8 cellular contexts compared by ENCODE assay signal in genomic region chr2:10408649-10409579, GRCh38. TPM values are rescaled to one million over a fixed set of nuclear protein-coding genes. Genes with fewer than 3 reads are reported as not detected.
DNase-seq lines count a peak whose midpoint lies in the region; ATAC-seq lines count a peak whose summit lies in the region.

No MANE protein-coding gene starts in this region.

- H4K8ac ChIP-seq in mesenchymal stem cell (ENCODE audit: low read length), result no peak overlapping the region

- H2BK12ac ChIP-seq in mesenchymal stem cell (ENCODE audit: low read length in 2 of 2), result no peak overlapping the region

- no peaks in the 10 kb centered on the region for H3K27me3 Mint-ChIP-seq in CD4-positive, CD25-positive, alpha-beta regulatory T cell
- H3K27me3 Mint-ChIP-seq in activated CD4-positive, alpha-beta memory T cell treated with anti-CD3 and anti-CD28 coated beads for 36 hours, result no peaks in the 10 kb centered on the region

- no peak overlapping the region for H2BK5ac ChIP-seq in mesenchymal stem cell (ENCODE audit: low read depth, low read length, poor library complexity, severe bottlenecking)

- peaks cover 5% of the 10 kb centered on the region for H3K36me3 Mint-ChIP-seq in CD4-positive, CD25-positive, alpha-beta regulatory T cell
- H3K36me3 Mint-ChIP-seq in activated CD4-positive, alpha-beta memory T cell treated with anti-CD3 and anti-CD28 coated beads for 36 hours, result peaks cover 7% of the 10 kb centered on the region

- no peaks in the 10 kb centered on the region for H3K9me3 ChIP-seq in CD4-positive, CD25-positive, alpha-beta regulatory T cell (ENCODE audit: control insufficient read depth in 2 of 2, low read length in 2 of 2)
- H3K9me3 ChIP-seq in mesenchymal stem cell (ENCODE audit: control insufficient read depth, low read length), result peaks cover 8% of the 10 kb centered on the region

- H4K91ac ChIP-seq in mesenchymal stem cell (ENCODE audit: low read length), result no peak overlapping the region

- intact Hi-C loops in activated CD4-positive, alpha-beta memory T cell treated with anti-CD3 and anti-CD28 coated beads for 36 hours (cut with micrococcal nuclease), result loop anchor here (1.0 kb wide), 8 partner anchors 27 to 337 kb away; partner anchors contain the start of gene ODC1

- no peak overlapping the region for H3K23ac ChIP-seq in mesenchymal stem cell (ENCODE audit: low read length in 2 of 2)

- POLR2A ChIA-PET in activated CD4-positive, alpha-beta memory T cell treated with anti-CD3 and anti-CD28 coated beads for 36 hours (lab: Charles Lee), result interaction anchor here (0.6 to 3.7 kb wide), 13 partner anchors 26 to 285 kb away, joined by 3 to 34 read pairs (median 5); partner anchors contain the start of gene HPCAL1

- H2AK5ac ChIP-seq in mesenchymal stem cell (ENCODE audit: low read length, severe bottlenecking), result peak overlapping the region; percentile 61

- no peaks in the 10 kb centered on the region for H3K27me3 ChIP-seq in CD4-positive, CD25-positive, alpha-beta regulatory T cell (ENCODE audit: control insufficient read depth, insufficient read depth, low read length)
- H3K27me3 ChIP-seq in mesenchymal stem cell (ENCODE audit: control insufficient read depth in 1 of 2, insufficient read depth in 1 of 2, low read length in 2 of 2), result peaks cover 0 to 6% of the 10 kb centered on the region in 2 experiments

- no peak overlapping the region for H3K14ac ChIP-seq in mesenchymal stem cell (ENCODE audit: low read length in 2 of 2)

- peak; percentile 83 to 85 for ATAC-seq in CD4-positive, CD25-positive, alpha-beta regulatory T cell (ENCODE audit: low read depth in 2 of 2)
- ATAC-seq in GM19397 (IDR thresholded peaks at IDR 0.05; ENCODE audit: unreplicated experiment), result peak; percentile 43
- peak; percentile 49 for ATAC-seq in HG03521 (IDR thresholded peaks at IDR 0.05; ENCODE audit: unreplicated experiment)

- H3K27ac ChIP-seq in CD4-positive, CD25-positive, alpha-beta regulatory T cell (ENCODE audit: insufficient read depth, low read length, poor library complexity, severe bottlenecking), result peak overlapping the region; percentile 60
- H3K27ac ChIP-seq in mesenchymal stem cell (ENCODE audit: low read length, poor library complexity, severe bottlenecking), result peak overlapping the region; percentile 21

- DNase-seq in CD4-positive, CD25-positive, alpha-beta regulatory T cell, result peak; percentile 76 to 84 (median 81)
- DNase-seq in NCI-H748 treated with DMSO at 0.1 percent for 48 hours (lab: John Stamatoyannopoulos, UW) (peak; percentile 92), ecto neural progenitor cell (ENCODE audit: low spot score) (peak; percentile 92), mesenchymal stem cell (peak; percentile 72)
- DNase-seq in activated CD4-positive, alpha-beta memory T cell treated with anti-CD3 and anti-CD28 coated beads for 36 hours, result peak; percentile 90
- DNase-seq in stimulated activated CD8-positive, alpha-beta memory T cell treated with anti-CD3 and anti-CD28 coated beads, Interleukin-15, amount 100 ng/mL, for 4 hours (ENCODE audit: low read depth in 2 of 2), result peak; percentile 54 to 68

- peaks cover 30% of the 10 kb centered on the region for H3K4me1 ChIP-seq in CD4-positive, CD25-positive, alpha-beta regulatory T cell (ENCODE audit: control insufficient read depth, insufficient read depth, low read length, poor library complexity, severe bottlenecking)
- H3K4me1 ChIP-seq in mesenchymal stem cell (ENCODE audit: control insufficient read depth, insufficient read depth, low read depth, low read length), result peaks cover 62% of the 10 kb centered on the region

- CTCF ChIA-PET in activated CD4-positive, alpha-beta memory T cell treated with anti-CD3 and anti-CD28 coated beads for 36 hours (lab: Charles Lee), result interaction anchor here (0.6 to 5.9 kb wide), 73 partner anchors 10 to 425 kb away, joined by 3 to 136 read pairs (median 5); partner anchors contain the start of genes CYS1, HPCAL1, ODC1 and RRM2

- H3K4me3 Mint-ChIP-seq in CD4-positive, CD25-positive, alpha-beta regulatory T cell, result peak overlapping the region; percentile 3 to 92 (median 86)
- H3K4me3 Mint-ChIP-seq in activated CD4-positive, alpha-beta memory T cell treated with anti-CD3 and anti-CD28 coated beads for 36 hours, result peak overlapping the region; percentile 60

- WGBS in mesenchymal stem cell, result 20% methylated on average over 21 of the region's 24 CpGs

- H3K27ac Mint-ChIP-seq in CD4-positive, CD25-positive, alpha-beta regulatory T cell, result peak overlapping the region; percentile 66 to 93 (median 89)
- peak overlapping the region; percentile 95 for H3K27ac Mint-ChIP-seq in activated CD4-positive, alpha-beta memory T cell treated with anti-CD3 and anti-CD28 coated beads for 36 hours

- H3K4me3 ChIP-seq in CD4-positive, CD25-positive, alpha-beta regulatory T cell (ENCODE audit: low read depth, low read length), result peak overlapping the region; percentile 87
- H3K4me3 ChIP-seq in mesenchymal stem cell (ENCODE audit: insufficient read depth in 1 of 2, low read depth in 1 of 2, low read length in 2 of 2), result peak overlapping the region in 1 of 2 experiments; percentile 60

- no peaks in the 10 kb centered on the region for H3K9me3 Mint-ChIP-seq in CD4-positive, CD25-positive, alpha-beta regulatory T cell
- H3K9me3 Mint-ChIP-seq in activated CD4-positive, alpha-beta memory T cell treated with anti-CD3 and anti-CD28 coated beads for 36 hours, result no peaks in the 10 kb centered on the region

- no peak overlapping the region for H2BK120ac ChIP-seq in mesenchymal stem cell (ENCODE audit: low read depth, low read length)

- no peak overlapping the region for H3K18ac ChIP-seq in mesenchymal stem cell (ENCODE audit: low read depth in 1 of 2, low read length in 2 of 2)

- H2AFZ ChIP-seq in mesenchymal stem cell (ENCODE audit: low read depth, low read length), result no peak overlapping the region

- peaks cover 3% of the 10 kb centered on the region for H3K79me1 ChIP-seq in mesenchymal stem cell (replicated peaks; ENCODE audit: low read length, poor library complexity, severe bottlenecking)

- H3K4me1 Mint-ChIP-seq in CD4-positive, CD25-positive, alpha-beta regulatory T cell, result peaks cover 10 to 36% (median 24%) of the 10 kb centered on the region in 4 donors
- H3K4me1 Mint-ChIP-seq in activated CD4-positive, alpha-beta memory T cell treated with anti-CD3 and anti-CD28 coated beads for 36 hours (ENCODE audit: low read depth), result peaks cover 45% of the 10 kb centered on the region

- H3K4me2 ChIP-seq in mesenchymal stem cell (ENCODE audit: low read length, poor library complexity, severe bottlenecking), result peak overlapping the region; percentile 26

- no peak overlapping the region for H3K9ac ChIP-seq in mesenchymal stem cell (ENCODE audit: low read length)

- peaks cover 15% of the 10 kb centered on the region for H3K36me3 ChIP-seq in CD4-positive, CD25-positive, alpha-beta regulatory T cell (ENCODE audit: control insufficient read depth, insufficient read depth, low read length)
- H3K36me3 ChIP-seq in mesenchymal stem cell (ENCODE audit: control insufficient read depth in 1 of 2, insufficient read depth in 2 of 2, low read depth in 1 of 2, low read length in 2 of 2), result peaks cover 0 to 11% of the 10 kb centered on the region in 2 experiments

- H2BK15ac ChIP-seq in mesenchymal stem cell (ENCODE audit: low read depth, poor library complexity, severe bottlenecking), result no peak overlapping the region

- H3K4ac ChIP-seq in mesenchymal stem cell (ENCODE audit: low read depth in 1 of 2, low read length in 2 of 2), result peak overlapping the region in 1 of 2 experiments; percentile 37

RNA-seq across cellular contexts. Expression of gene ODC1, which starts 39.2 kb away (rescaled TPM):
- 105 TPM for total RNA-seq in CD4-positive, CD25-positive, alpha-beta regulatory T cell
- polyA plus RNA-seq in CD4-positive, CD25-positive, alpha-beta regulatory T cell, result 100 to 1,000 TPM in 2 of 4 donors, 10 to 100 TPM in 2; 74.1 to 113 (median 92.6) TPM
- total RNA-seq in activated CD4-positive, alpha-beta memory T cell treated with anti-CD3 and anti-CD28 coated beads for 36 hours, result 100 to 1,000 TPM; 138 to 142 TPM
- 32.1 TPM for polyA plus RNA-seq in mesenchymal stem cell (2013, experiment 1 of 2)
- polyA plus RNA-seq in mesenchymal stem cell (2013, experiment 2 of 2), result 33.0 TPM
